ENCODE assay signal across 19 cellular contexts in genomic region chr17:80907281-80907680, GRCh38.
A peak's percentile ranks its signal among the peaks of the same experiment; 100 is the strongest.
DNase-seq lines count a peak whose midpoint lies in the region; ATAC-seq and TF ChIP-seq lines count a peak whose summit lies in the region.
"Had no signal": no experiment of that assay in that cellular context is flagged by ENCODE, and none has a peak within 500 bp of the region (broad histone marks: within the 10 kb centered on the region; RNA-seq: fewer than 3 reads in every experiment).

No MANE protein-coding gene starts in this region.

- no peaks in the 10 kb centered on the region for H3K9me3 ChIP-seq in naive thymus-derived CD4-positive, alpha-beta T cell (ENCODE audit: control insufficient read depth in 2 of 3, low read length in 3 of 3)
- H3K9me3 ChIP-seq: HAP-1, SJSA1 had no signal

- DNase-seq in stimulated activated naive CD8-positive, alpha-beta T cell treated with anti-CD3 and anti-CD28 coated beads, Interleukin-15, amount 100 ng/mL, for 72 hours, result no peak
- DNase-seq in stimulated activated naive CD8-positive, alpha-beta T cell treated with anti-CD3 and anti-CD28 coated beads, Interleukin-15, Interleukin-2, amounts not matched to agents 100 U/mL and 50 U/mL, for 24 hours, result no peak
- DNase-seq in nephron progenitor cell, result no peak
- DNase-seq in naive thymus-derived CD4-positive, alpha-beta T cell, result no peak
- DNase-seq: MM.1S, NCI-H1092, NCI-H1436 treated with DMSO at 0.1 percent for 48 hours, NCI-H2029, NCI-H345, NCI-H524 treated with DMSO at 0.1 percent for 48 hours, PC-3, RPMI8226 had no signal

- peak overlapping the region; percentile 3 to 27 for H3K27ac Mint-ChIP-seq in stimulated activated naive CD8-positive, alpha-beta T cell treated with anti-CD3 and anti-CD28 coated beads, Interleukin-15, amount 100 ng/mL, for 72 hours
- peak overlapping the region; percentile 72 for H3K27ac Mint-ChIP-seq in activated T-helper 17 cell treated with anti-CD3 and anti-CD28 coated beads, Interleukin-2, amount 50 U/mL, for 72 hours
- H3K27ac Mint-ChIP-seq in nephron progenitor cell, result peak overlapping the region; percentile 89
- peak overlapping the region in 2 of 9 donors; percentile 60 to 84 for H3K27ac Mint-ChIP-seq in naive thymus-derived CD4-positive, alpha-beta T cell

- H3K36me3 Mint-ChIP-seq in activated T-helper 17 cell treated with anti-CD3 and anti-CD28 coated beads, Interleukin-2, amount 50 U/mL, for 72 hours (ENCODE audit: low read depth), result peaks cover 100% of the 10 kb centered on the region
- peaks cover 44% of the 10 kb centered on the region for H3K36me3 Mint-ChIP-seq in nephron progenitor cell (ENCODE audit: low read depth)
- peaks cover 8 to 46% (median 21%) of the 10 kb centered on the region in 5 donors for H3K36me3 Mint-ChIP-seq in naive thymus-derived CD4-positive, alpha-beta T cell

- H3K27me3 Mint-ChIP-seq in stimulated activated naive CD8-positive, alpha-beta T cell treated with anti-CD3 and anti-CD28 coated beads, Interleukin-15, amount 100 ng/mL, for 72 hours, result no peaks in the 10 kb centered on the region
- no peaks in the 10 kb centered on the region for H3K27me3 Mint-ChIP-seq in activated T-helper 17 cell treated with anti-CD3 and anti-CD28 coated beads, Interleukin-2, amount 50 U/mL, for 72 hours
- H3K27me3 Mint-ChIP-seq in nephron progenitor cell (ENCODE audit: low read depth, poor library complexity), result no peaks in the 10 kb centered on the region
- H3K27me3 Mint-ChIP-seq in naive thymus-derived CD4-positive, alpha-beta T cell, result no peaks in the 10 kb centered on the region
- H3K27me3 Mint-ChIP-seq: IgD-negative memory B cell had no signal

- POLR2A ChIA-PET in naive thymus-derived CD4-positive, alpha-beta T cell (lab: Charles Lee), result no interaction called here

- intact Hi-C loops in naive thymus-derived CD4-positive, alpha-beta T cell (cut with micrococcal nuclease), result no loop called here

- no peak overlapping the region for H3K27ac ChIP-seq in naive thymus-derived CD4-positive, alpha-beta T cell (ENCODE audit: low read depth, low read length)
- H3K27ac ChIP-seq: SJSA1 had no signal

- H3K4me3 ChIP-seq in naive thymus-derived CD4-positive, alpha-beta T cell (ENCODE audit: low read length), result no peak overlapping the region
- H3K4me3 ChIP-seq: HAP-1, SJSA1 had no signal

- peaks cover 6% of the 10 kb centered on the region for H3K4me1 Mint-ChIP-seq in stimulated activated naive CD8-positive, alpha-beta T cell treated with anti-CD3 and anti-CD28 coated beads, Interleukin-15, amount 100 ng/mL, for 72 hours
- peaks cover 20% of the 10 kb centered on the region for H3K4me1 Mint-ChIP-seq in activated T-helper 17 cell treated with anti-CD3 and anti-CD28 coated beads, Interleukin-2, amount 50 U/mL, for 72 hours
- H3K4me1 Mint-ChIP-seq in nephron progenitor cell, result peaks cover 77% of the 10 kb centered on the region
- peaks cover 0 to 7% (median 0%) of the 10 kb centered on the region in 7 donors for H3K4me1 Mint-ChIP-seq in naive thymus-derived CD4-positive, alpha-beta T cell
- H3K4me1 Mint-ChIP-seq: CD14-positive monocyte had no signal

- TF ChIP-seq CTCF in nephron progenitor cell (IDR thresholded peaks at IDR 0.05), result no peak

- no peaks in the 10 kb centered on the region for H3K4me1 ChIP-seq in naive thymus-derived CD4-positive, alpha-beta T cell (ENCODE audit: control insufficient read depth in 2 of 2, insufficient read depth in 2 of 2, low read length in 2 of 2)
- H3K4me1 ChIP-seq: HAP-1, SJSA1 had no signal

- no peak for ATAC-seq in stimulated activated naive CD8-positive, alpha-beta T cell treated with anti-CD3 and anti-CD28 coated beads, Interleukin-15, amount 100 ng/mL, for 72 hours
- ATAC-seq in stimulated activated naive CD8-positive, alpha-beta T cell treated with anti-CD3 and anti-CD28 coated beads, Interleukin-15, Interleukin-2, amounts not matched to agents 100 U/mL and 50 U/mL, for 24 hours, result no peak
- no peak for ATAC-seq in activated T-helper 17 cell treated with anti-CD3 and anti-CD28 coated beads, Interleukin-2, amount 50 U/mL, for 72 hours (replicated peaks)
- ATAC-seq in GM21529 (IDR thresholded peaks at IDR 0.05; ENCODE audit: unreplicated experiment) (no peak), HG03095 (IDR thresholded peaks at IDR 0.05; ENCODE audit: unreplicated experiment) (no peak)
- no peak for ATAC-seq in naive thymus-derived CD4-positive, alpha-beta T cell
- ATAC-seq: PC-3 had no signal

- CTCF ChIA-PET in naive thymus-derived CD4-positive, alpha-beta T cell (lab: Charles Lee), result no interaction called here

- H3K9me3 Mint-ChIP-seq in stimulated activated naive CD8-positive, alpha-beta T cell treated with anti-CD3 and anti-CD28 coated beads, Interleukin-15, amount 100 ng/mL, for 72 hours, result no peaks in the 10 kb centered on the region
- H3K9me3 Mint-ChIP-seq in activated T-helper 17 cell treated with anti-CD3 and anti-CD28 coated beads, Interleukin-2, amount 50 U/mL, for 72 hours, result no peaks in the 10 kb centered on the region
- no peaks in the 10 kb centered on the region for H3K9me3 Mint-ChIP-seq in nephron progenitor cell
- H3K9me3 Mint-ChIP-seq in naive thymus-derived CD4-positive, alpha-beta T cell, result no peaks in the 10 kb centered on the region
- H3K9me3 Mint-ChIP-seq: IgD-negative memory B cell had no signal

- peaks cover 0 to 87% (median 7%) of the 10 kb centered on the region in 3 experiments for H3K36me3 ChIP-seq in naive thymus-derived CD4-positive, alpha-beta T cell (ENCODE audit: control insufficient read depth in 2 of 3, insufficient read depth in 3 of 3, low read length in 3 of 3)

- no peaks in the 10 kb centered on the region for H3K27me3 ChIP-seq in naive thymus-derived CD4-positive, alpha-beta T cell (ENCODE audit: control insufficient read depth in 2 of 2, insufficient read depth in 2 of 2, low read length in 2 of 2)
- H3K27me3 ChIP-seq: SJSA1 had no signal

- no peak overlapping the region for H3K4me3 Mint-ChIP-seq in stimulated activated naive CD8-positive, alpha-beta T cell treated with anti-CD3 and anti-CD28 coated beads, Interleukin-15, amount 100 ng/mL, for 72 hours
- peak overlapping the region; percentile 30 for H3K4me3 Mint-ChIP-seq in activated T-helper 17 cell treated with anti-CD3 and anti-CD28 coated beads, Interleukin-2, amount 50 U/mL, for 72 hours
- H3K4me3 Mint-ChIP-seq in nephron progenitor cell, result no peak overlapping the region
- H3K4me3 Mint-ChIP-seq in naive thymus-derived CD4-positive, alpha-beta T cell, result no peak overlapping the region
- H3K4me3 Mint-ChIP-seq: CD14-positive monocyte, IgD-negative memory B cell had no signal
